ENCODE assay signal across 9 cellular contexts in genomic region chr15:52652984-52653383, GRCh38. TPM values are rescaled to one million over a fixed set of nuclear protein-coding genes. Genes with fewer than 3 reads are reported as not detected.
DNase-seq lines count a peak whose midpoint lies in the region; ATAC-seq and TF ChIP-seq lines count a peak whose summit lies in the region.
"Had no signal": no experiment of that assay in that cellular context is flagged by ENCODE, and none has a peak within 500 bp of the region (broad histone marks: within the 10 kb centered on the region; RNA-seq: fewer than 3 reads in every experiment).

No MANE protein-coding gene starts in this region.

- 21 to 25% methylated on average over 5 of the region's 5 CpGs for WGBS in tibial nerve, 2 donors

- no peak for TF ChIP-seq POLR2A in tibial nerve (IDR thresholded peaks at IDR 0.05)

- no peaks in the 10 kb centered on the region for H3K27me3 Mint-ChIP-seq in brain

- H3K9me2 ChIP-seq in Karpas-422 (replicated peaks; ENCODE audit: insufficient read depth, low read length): no peaks in the 10 kb centered on the region

- peak; percentile 65 for ATAC-seq in left lung
- ATAC-seq in stimulated activated effector memory CD8-positive, alpha-beta T cell treated with anti-CD3 and anti-CD28 coated beads, Interleukin-12 subunit alpha, Interleukin-12 subunit beta, amount 100 ng/mL, for 72 hours: no peak

- H3K27me3 ChIP-seq in Karpas-422 (ENCODE audit: low read length) (no peaks in the 10 kb centered on the region), left lung (no peaks in the 10 kb centered on the region), tibial nerve (no peaks in the 10 kb centered on the region), HAP-1 (ENCODE audit: low read depth) (no peaks in the 10 kb centered on the region)

- DNase-seq in Karpas-422: no peak
- no peak for DNase-seq in left lung
- DNase-seq in tibial nerve (ENCODE audit: low spot score in 2 of 2): no peak
- DNase-seq in HAP-1 (ENCODE audit: low spot score in 2 of 2): no peak
- DNase-seq in Kasumi-1 (lab: John Stamatoyannopoulos, UW): no peak
- DNase-seq in stimulated activated effector memory CD8-positive, alpha-beta T cell treated with anti-CD3 and anti-CD28 coated beads, Interleukin-12 subunit alpha, Interleukin-12 subunit beta, amount 100 ng/mL, for 72 hours (ENCODE audit: low spot score in 2 of 2): no peak
- DNase-seq: cortex of kidney had no signal

- no peak for TF ChIP-seq EP300 in tibial nerve (IDR thresholded peaks at IDR 0.05)

- H3K27ac ChIP-seq in Karpas-422 (ENCODE audit: low read length) (peak overlapping the region; percentile 72), left lung (peak overlapping the region; percentile 53 to 85), tibial nerve (peak overlapping the region; percentile 67 to 83 (median 76))

- peaks cover 48% of the 10 kb centered on the region for H3K4me1 Mint-ChIP-seq in brain
- H3K4me1 Mint-ChIP-seq in stimulated activated effector memory CD8-positive, alpha-beta T cell treated with anti-CD3 and anti-CD28 coated beads, Interleukin-12 subunit alpha, Interleukin-12 subunit beta, amount 100 ng/mL, for 72 hours: peaks cover 9% of the 10 kb centered on the region

- in situ Hi-C loops in HAP-1 (cut with MboI; ENCODE audit: low sequenced_read_pairs): no loop called here

- H3K9me3 Mint-ChIP-seq in brain: no peaks in the 10 kb centered on the region
- H3K9me3 Mint-ChIP-seq in stimulated activated effector memory CD8-positive, alpha-beta T cell treated with anti-CD3 and anti-CD28 coated beads, Interleukin-12 subunit alpha, Interleukin-12 subunit beta, amount 100 ng/mL, for 72 hours: no peaks in the 10 kb centered on the region
- H3K9me3 Mint-ChIP-seq: T-helper 1 cell treated with Interleukin-12 subunit alpha and Interleukin-12 subunit beta and Interleukin-4 antibody, amounts not matched to agents 30 μg/mL and 1 μg/mL, for 36 hours had no signal

- intact Hi-C loops in left lung (cut with DNase I): no loop called here

- H3K9me3 ChIP-seq in Karpas-422 (ENCODE audit: low read length) (no peaks in the 10 kb centered on the region), left lung (no peaks in the 10 kb centered on the region), tibial nerve (no peaks in the 10 kb centered on the region), HAP-1 (no peaks in the 10 kb centered on the region)

- H3K4me3 ChIP-seq in Karpas-422 (ENCODE audit: low read length): no peak overlapping the region; the same call in 1 of the 2 replicates
- H3K4me3 ChIP-seq in left lung: no peak overlapping the region
- no peak overlapping the region for H3K4me3 ChIP-seq in tibial nerve
- no peak overlapping the region for H3K4me3 ChIP-seq in HAP-1

- H2AFZ ChIP-seq in Karpas-422 (ENCODE audit: low read length): no peak overlapping the region

- TF ChIP-seq CTCF in brain (conservative IDR thresholded peaks at IDR 0.05): no peak
- no peak for TF ChIP-seq CTCF in left lung (IDR thresholded peaks at IDR 0.05)
- no peak for TF ChIP-seq CTCF in tibial nerve (IDR thresholded peaks at IDR 0.05)

- H4K20me1 ChIP-seq in Karpas-422 (ENCODE audit: insufficient read depth, low read depth, low read length): no peaks in the 10 kb centered on the region; the same call in 1 of the 2 replicates

- peak overlapping the region; percentile 30; the same call in 1 of the 2 replicates for H3K9ac ChIP-seq in Karpas-422 (ENCODE audit: low read length)

- peaks cover 16% of the 10 kb centered on the region for H3K36me3 Mint-ChIP-seq in brain
- peaks cover 47% of the 10 kb centered on the region for H3K36me3 Mint-ChIP-seq in stimulated activated effector memory CD8-positive, alpha-beta T cell treated with anti-CD3 and anti-CD28 coated beads, Interleukin-12 subunit alpha, Interleukin-12 subunit beta, amount 100 ng/mL, for 72 hours

- peaks cover 52% of the 10 kb centered on the region; the same call in 1 of the 2 replicates for H3K36me3 ChIP-seq in Karpas-422 (ENCODE audit: insufficient read depth, low read length)
- H3K36me3 ChIP-seq in left lung: peaks cover 0 to 7% of the 10 kb centered on the region in 2 donors
- H3K36me3 ChIP-seq in tibial nerve: no peaks in the 10 kb centered on the region
- H3K36me3 ChIP-seq in HAP-1 (replicated peaks): no peaks in the 10 kb centered on the region

- H3K79me2 ChIP-seq in Karpas-422 (ENCODE audit: low read length): peaks cover 95% of the 10 kb centered on the region

- H3K4me3 Mint-ChIP-seq in brain: peak overlapping the region in 3 of 5 experiments; percentile 3 to 60 (median 15)
- H3K4me3 Mint-ChIP-seq in stimulated activated effector memory CD8-positive, alpha-beta T cell treated with anti-CD3 and anti-CD28 coated beads, Interleukin-12 subunit alpha, Interleukin-12 subunit beta, amount 100 ng/mL, for 72 hours: no peak overlapping the region
- H3K4me3 Mint-ChIP-seq: T-helper 1 cell treated with Interleukin-12 subunit alpha and Interleukin-12 subunit beta and Interleukin-4 antibody, amounts not matched to agents 30 μg/mL and 1 μg/mL, for 36 hours had no signal

- peak overlapping the region; percentile 23 to 95 (median 88) for H3K27ac Mint-ChIP-seq in brain
- H3K27ac Mint-ChIP-seq in stimulated activated effector memory CD8-positive, alpha-beta T cell treated with anti-CD3 and anti-CD28 coated beads, Interleukin-12 subunit alpha, Interleukin-12 subunit beta, amount 100 ng/mL, for 72 hours: no peak overlapping the region
- H3K27ac Mint-ChIP-seq: T-helper 1 cell treated with Interleukin-12 subunit alpha and Interleukin-12 subunit beta and Interleukin-4 antibody, amounts not matched to agents 30 μg/mL and 1 μg/mL, for 36 hours had no signal

- peaks cover 96% of the 10 kb centered on the region for H3K4me1 ChIP-seq in Karpas-422 (ENCODE audit: low read length)
- peaks cover 13 to 50% of the 10 kb centered on the region in 2 donors for H3K4me1 ChIP-seq in left lung
- peaks cover 0 to 78% (median 44%) of the 10 kb centered on the region in 4 donors for H3K4me1 ChIP-seq in tibial nerve
- peaks cover 12% of the 10 kb centered on the region for H3K4me1 ChIP-seq in HAP-1

- peak overlapping the region; percentile 51 for H3K4me2 ChIP-seq in Karpas-422 (ENCODE audit: low read depth, low read length, poor library complexity, severe bottlenecking)

RNA-seq across cellular contexts. Expression of gene ATOSA, which starts 26.2 kb away (rescaled TPM):
- 107 and 255 TPM in 2 replicates for total RNA-seq in Karpas-422 (2014; rRNA removed; shearing (Covaris generic); ENCODE audit: low replicate concordance)
- 5.6 TPM for polyA plus RNA-seq in brain (ENCODE audit: insufficient read depth, low read depth, low replicate concordance)
- total RNA-seq in left lung (10 to 100 TPM; 34.5 to 40.8 TPM), tibial nerve (10 to 100 TPM; 64.5 to 98.8 (median 88.5) TPM)
